8 cellular contexts compared by ENCODE assay signal in genomic region chr17:80454557-80455327, GRCh38. TPM values are rescaled to one million over a fixed set of nuclear protein-coding genes. Genes with fewer than 3 reads are reported as not detected.
DNase-seq lines count a peak whose midpoint lies in the region; ATAC-seq and TF ChIP-seq lines count a peak whose summit lies in the region.

No MANE protein-coding gene starts in this region.

- peak overlapping the region; percentile 63 for H3K4me3 ChIP-seq in ovary
- peak overlapping the region; percentile 61 to 98 (median 66) for H3K4me3 ChIP-seq in thyroid gland (replicated peaks in 1 of 3)

- H3K4me1 Mint-ChIP-seq in activated naive CD8-positive, alpha-beta T cell treated with anti-CD3 and anti-CD28 coated beads, Interleukin-2, amount 10 ng/mL, durations not matched to agents 7 days and 5 days: peaks cover 30% of the 10 kb centered on the region

- H3K27ac Mint-ChIP-seq in activated naive CD8-positive, alpha-beta T cell treated with anti-CD3 and anti-CD28 coated beads, Interleukin-2, amount 10 ng/mL, durations not matched to agents 7 days and 5 days: peak overlapping the region; percentile 97

- DNase-seq in NCI-H1105 (lab: John Stamatoyannopoulos, UW) (peak; percentile 91), SKM-1 (lab: John Stamatoyannopoulos, UW; ENCODE audit: unreplicated experiment) (peak; percentile 77), Right ventricle myocardium inferior (ENCODE audit: missing footprints) (peak; percentile 98), ovary (peak; percentile 96 to 99 (median 98)), thyroid gland (peak; percentile 96 to 97)
- DNase-seq in activated naive CD8-positive, alpha-beta T cell treated with anti-CD3 and anti-CD28 coated beads, Interleukin-2, amount 10 ng/mL, durations not matched to agents 7 days and 5 days: peak; percentile 97

- POLR2A ChIA-PET in activated naive CD8-positive, alpha-beta T cell treated with anti-CD3 and anti-CD28 coated beads, Interleukin-2, amount 10 ng/mL, durations not matched to agents 7 days and 5 days (lab: Charles Lee): interaction anchor here (0.6 to 2.3 kb wide), 35 partner anchors 9 to 1248 kb away, joined by 3 to 24 read pairs (median 4); partner anchors contain the start of genes ENDOV, GAA, MRPL12 and NPTX1

- H3K9me3 ChIP-seq in ovary: no peaks in the 10 kb centered on the region
- no peaks in the 10 kb centered on the region for H3K9me3 ChIP-seq in thyroid gland

- H3K27me3 ChIP-seq in ovary (no peaks in the 10 kb centered on the region), thyroid gland (no peaks in the 10 kb centered on the region)

- H3K27me3 Mint-ChIP-seq in activated naive CD8-positive, alpha-beta T cell treated with anti-CD3 and anti-CD28 coated beads, Interleukin-2, amount 10 ng/mL, durations not matched to agents 7 days and 5 days: peaks cover 7% of the 10 kb centered on the region

- TF ChIP-seq EP300 in ovary (IDR thresholded peaks at IDR 0.05): no peak

- peak overlapping the region; percentile 87 to 98 for H3K27ac ChIP-seq in ovary
- H3K27ac ChIP-seq in thyroid gland: peak overlapping the region; percentile 87 to 95 (median 88)

- intact Hi-C loops in Right ventricle myocardium inferior (cut with DNase I): loop anchor here (10.0 kb wide), 1 partner anchor 440 kb away; no protein-coding TSS in a partner anchor
- intact Hi-C loops in ovary (cut with DNase I): no loop called here
- intact Hi-C loops in thyroid gland (cut with DNase I): no loop called here

- no peaks in the 10 kb centered on the region for H3K9me3 Mint-ChIP-seq in activated naive CD8-positive, alpha-beta T cell treated with anti-CD3 and anti-CD28 coated beads, Interleukin-2, amount 10 ng/mL, durations not matched to agents 7 days and 5 days

- peak overlapping the region; percentile 96 for H3K4me3 Mint-ChIP-seq in activated naive CD8-positive, alpha-beta T cell treated with anti-CD3 and anti-CD28 coated beads, Interleukin-2, amount 10 ng/mL, durations not matched to agents 7 days and 5 days

- WGBS in ovary, 3 donors: 0 to 1% (median 0%) methylated on average over 39 to 87 of the region's 87 CpGs
- 0% methylated on average over 41 of the region's 87 CpGs; no CpG with 5 or more reads in 1 of the 2 donors for WGBS in thyroid gland, 2 donors

- H3K36me3 ChIP-seq in ovary (no peaks in the 10 kb centered on the region), thyroid gland (no peaks in the 10 kb centered on the region)

- no peaks in the 10 kb centered on the region for H3K36me3 Mint-ChIP-seq in activated naive CD8-positive, alpha-beta T cell treated with anti-CD3 and anti-CD28 coated beads, Interleukin-2, amount 10 ng/mL, durations not matched to agents 7 days and 5 days

- TF ChIP-seq POLR2A in GM10847 (IDR thresholded peaks at IDR 0.05; ENCODE audit: extremely low read depth, insufficient read length): peak; percentile 80
- TF ChIP-seq POLR2A in ovary (IDR thresholded peaks at IDR 0.05): peak; percentile 87
- TF ChIP-seq POLR2A in thyroid gland (IDR thresholded peaks at IDR 0.05): peak; percentile 37 to 88

- H3K4me1 ChIP-seq in ovary (ENCODE audit: insufficient read depth): peaks cover 18% of the 10 kb centered on the region
- H3K4me1 ChIP-seq in thyroid gland: peaks cover 5 to 13% of the 10 kb centered on the region in 2 donors

- TF ChIP-seq CTCF in ovary (IDR thresholded peaks at IDR 0.05) (peak in 1 of 3 donors; percentile 19), thyroid gland (IDR thresholded peaks at IDR 0.05) (peak in 1 of 6 experiments; percentile 6)

- ATAC-seq in HG02642 (IDR thresholded peaks at IDR 0.05; ENCODE audit: poor library complexity, unreplicated experiment) (peak; percentile 85), Right ventricle myocardium inferior (peak; percentile 97)
- ATAC-seq in activated naive CD8-positive, alpha-beta T cell treated with anti-CD3 and anti-CD28 coated beads, Interleukin-2, amount 10 ng/mL, durations not matched to agents 7 days and 5 days (ENCODE audit: low read depth): peak; percentile 92

RNA-seq across cellular contexts. Expression of gene NPTX1, which starts 21.7 kb away (rescaled TPM):
- 1 to 10 TPM; 2.5 to 2.8 TPM for total RNA-seq in activated naive CD8-positive, alpha-beta T cell treated with anti-CD3 and anti-CD28 coated beads, Interleukin-2, amount 10 ng/mL, durations not matched to agents 7 days and 5 days
- not detected for total RNA-seq in Right ventricle myocardium inferior
- 10 to 100 TPM in 1 of 7 donors, under 1 TPM in 5, not detected in 1; 0.10 to 19.8 (median 0.51) TPM for total RNA-seq in ovary
- polyA plus RNA-seq in ovary: under 1 TPM; 0.02 to 0.18 TPM
- under 1 TPM in 2 of 4 donors, not detected in 2; 0.92 to 0.98 TPM for total RNA-seq in thyroid gland

RNA-seq across cellular contexts. Expression of gene ENDOV, which starts 39.8 kb away (rescaled TPM):
- 10 to 100 TPM; 17.8 to 23.1 TPM for total RNA-seq in activated naive CD8-positive, alpha-beta T cell treated with anti-CD3 and anti-CD28 coated beads, Interleukin-2, amount 10 ng/mL, durations not matched to agents 7 days and 5 days
- total RNA-seq in Right ventricle myocardium inferior: 10.7 TPM
- total RNA-seq in ovary: 10 to 100 TPM; 16.3 to 24.1 (median 21.3) TPM
- 10 to 100 TPM in 1 of 2 donors, 1 to 10 TPM in 1; 8.9 to 18.0 TPM for polyA plus RNA-seq in ovary
- total RNA-seq in thyroid gland: 10 to 100 TPM; 18.8 to 37.1 (median 21.2) TPM

Comparison
In these comparisons a context has a peak if more than half of its experiments do, and no peak if none do; other contexts are left out.
1. Peak in every context shown above with its lines: DNase-seq, ATAC-seq, H3K4me3 ChIP-seq and H3K27ac ChIP-seq.